ENCODE assay signal across 8 cellular contexts in the genomic region with DNA sequence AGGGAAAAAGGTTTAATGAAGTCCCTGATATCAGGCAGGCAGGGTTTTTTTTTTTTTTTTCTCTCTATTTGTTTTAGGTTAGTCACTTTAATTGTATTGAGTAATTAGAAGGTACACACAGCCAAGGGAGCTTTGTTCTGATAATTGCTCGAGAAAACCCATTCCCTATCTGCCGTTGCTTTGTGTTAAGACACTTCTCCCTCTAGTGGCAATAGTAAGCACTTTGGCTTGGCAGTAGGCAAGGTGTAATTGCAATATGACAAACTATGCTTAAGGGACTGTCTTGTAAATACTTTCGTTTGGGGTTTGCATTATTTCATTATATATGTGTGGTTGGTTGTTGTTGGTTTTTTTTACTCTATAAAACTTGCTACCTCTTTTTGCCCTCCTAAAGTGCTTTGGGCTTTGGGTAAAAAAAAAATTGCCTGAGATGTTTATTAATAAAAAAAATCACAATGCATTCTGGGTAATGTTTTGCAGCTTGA.
DNase-seq lines count a peak whose midpoint lies in the region; ATAC-seq and TF ChIP-seq lines count a peak whose summit lies in the region.

No MANE protein-coding gene starts in this region.

- H3K27me3 Mint-ChIP-seq in HFFc6 (ENCODE audit: insufficient read depth) (no peaks in the 10 kb centered on the region), osteocyte (ENCODE audit: unreplicated experiment) (no peaks in the 10 kb centered on the region)
- H3K27me3 Mint-ChIP-seq in activated T-helper 1 cell treated with anti-CD3 and anti-CD28 coated beads, Interleukin-12 subunit alpha, Interleukin-12 subunit beta, Interleukin-2, Interleukin-4 antibody, amounts not matched to agents 30 ng/mL and 10 ng/mL and 1 ng/mL, durations not matched to agents 14 hours and 24 hours and 36 hours (ENCODE audit: insufficient read depth), result no peaks in the 10 kb centered on the region

- H3K4me3 ChIP-seq in foreskin fibroblast (ENCODE audit: low read depth in 1 of 2, low read length in 2 of 2), result no peak overlapping the region

- H3K4me1 Mint-ChIP-seq in HFFc6 (ENCODE audit: low read depth) (peaks cover 7% of the 10 kb centered on the region; the same call in 1 of the 2 replicates), osteocyte (ENCODE audit: unreplicated experiment) (peaks cover 5% of the 10 kb centered on the region)
- H3K4me1 Mint-ChIP-seq in activated T-helper 1 cell treated with anti-CD3 and anti-CD28 coated beads, Interleukin-12 subunit alpha, Interleukin-12 subunit beta, Interleukin-2, Interleukin-4 antibody, amounts not matched to agents 30 ng/mL and 10 ng/mL and 1 ng/mL, durations not matched to agents 14 hours and 24 hours and 36 hours (ENCODE audit: low read depth), result peaks cover 10% of the 10 kb centered on the region

- intact Hi-C loops in activated T-helper 1 cell treated with anti-CD3 and anti-CD28 coated beads, Interleukin-12 subunit alpha, Interleukin-12 subunit beta, Interleukin-2, Interleukin-4 antibody, amounts not matched to agents 30 ng/mL and 10 ng/mL and 1 ng/mL, durations not matched to agents 14 hours and 24 hours and 36 hours (cut with micrococcal nuclease), result loop anchor here (1.0 kb wide), 4 partner anchors 103 to 253 kb away; no protein-coding TSS in a partner anchor

- H3K27ac Mint-ChIP-seq in HFFc6, result no peak overlapping the region
- no peak overlapping the region for H3K27ac Mint-ChIP-seq in activated T-helper 1 cell treated with anti-CD3 and anti-CD28 coated beads, Interleukin-12 subunit alpha, Interleukin-12 subunit beta, Interleukin-2, Interleukin-4 antibody, amounts not matched to agents 30 ng/mL and 10 ng/mL and 1 ng/mL, durations not matched to agents 14 hours and 24 hours and 36 hours
- no peak overlapping the region for H3K27ac Mint-ChIP-seq in osteocyte (ENCODE audit: unreplicated experiment)

- DNase-seq in DMS153 treated with DMSO at 0.1 percent for 48 hours (lab: John Stamatoyannopoulos, UW; ENCODE audit: unreplicated experiment) (peak; percentile 89), HFFc6 (peak; percentile 69), NCI-H526 (lab: John Stamatoyannopoulos, UW) (peak; percentile 59 to 77), foreskin fibroblast (peak; percentile 75 to 85), osteocyte (ENCODE audit: extremely low spot score, unreplicated experiment) (no peak), 8988T (no peak)
- peak; percentile 19 for DNase-seq in activated T-helper 1 cell treated with anti-CD3 and anti-CD28 coated beads, Interleukin-12 subunit alpha, Interleukin-12 subunit beta, Interleukin-2, Interleukin-4 antibody, amounts not matched to agents 30 ng/mL and 10 ng/mL and 1 ng/mL, durations not matched to agents 14 hours and 24 hours and 36 hours (ENCODE audit: low spot score)

- no peak for ATAC-seq in HG03025 (IDR thresholded peaks at IDR 0.05; ENCODE audit: low FRiP score, unreplicated experiment)

- H3K36me3 Mint-ChIP-seq in HFFc6 (ENCODE audit: low read depth), result no peaks in the 10 kb centered on the region
- no peaks in the 10 kb centered on the region for H3K36me3 Mint-ChIP-seq in activated T-helper 1 cell treated with anti-CD3 and anti-CD28 coated beads, Interleukin-12 subunit alpha, Interleukin-12 subunit beta, Interleukin-2, Interleukin-4 antibody, amounts not matched to agents 30 ng/mL and 10 ng/mL and 1 ng/mL, durations not matched to agents 14 hours and 24 hours and 36 hours (ENCODE audit: low read depth)
- no peaks in the 10 kb centered on the region for H3K36me3 Mint-ChIP-seq in osteocyte (ENCODE audit: unreplicated experiment)

- TF ChIP-seq CTCF in HFFc6 (IDR thresholded peaks at IDR 0.05), result peak; percentile 85
- peak; percentile 91 for TF ChIP-seq CTCF in foreskin fibroblast (IDR thresholded peaks at IDR 0.05; ENCODE audit: low read depth, low read length)
- TF ChIP-seq CTCF in osteocyte (IDR thresholded peaks at IDR 0.05), result peak; percentile 85

- H3K9me3 Mint-ChIP-seq in HFFc6 (no peaks in the 10 kb centered on the region), osteocyte (ENCODE audit: unreplicated experiment) (no peaks in the 10 kb centered on the region)
- no peaks in the 10 kb centered on the region for H3K9me3 Mint-ChIP-seq in activated T-helper 1 cell treated with anti-CD3 and anti-CD28 coated beads, Interleukin-12 subunit alpha, Interleukin-12 subunit beta, Interleukin-2, Interleukin-4 antibody, amounts not matched to agents 30 ng/mL and 10 ng/mL and 1 ng/mL, durations not matched to agents 14 hours and 24 hours and 36 hours

- H3K4me3 Mint-ChIP-seq in HFFc6 (no peak overlapping the region), osteocyte (ENCODE audit: unreplicated experiment) (no peak overlapping the region)
- H3K4me3 Mint-ChIP-seq in activated T-helper 1 cell treated with anti-CD3 and anti-CD28 coated beads, Interleukin-12 subunit alpha, Interleukin-12 subunit beta, Interleukin-2, Interleukin-4 antibody, amounts not matched to agents 30 ng/mL and 10 ng/mL and 1 ng/mL, durations not matched to agents 14 hours and 24 hours and 36 hours, result no peak overlapping the region

Comparison
In these comparisons a context has a peak if more than half of its experiments do, and no peak if none do; other contexts are left out.
1. DNase-seq: peak in DMS153 treated with DMSO at 0.1 percent for 48 hours (single experiment), HFFc6 (single experiment), NCI-H526 (2 of 2), activated T-helper 1 cell treated with anti-CD3 and anti-CD28 coated beads, Interleukin-12 subunit alpha, Interleukin-12 subunit beta, Interleukin-2, Interleukin-4 antibody, amounts not matched to agents 30 ng/mL and 10 ng/mL and 1 ng/mL, durations not matched to agents 14 hours and 24 hours and 36 hours (single experiment) and foreskin fibroblast (2 of 2); none in osteocyte (single experiment) and 8988T (single experiment).
2. Peak in every context shown above with its lines, with median percentiles within 50 percentile points of each other: CTCF ChIP-seq.